Comparison of ENCODE assay signal across 24 cellular contexts in genomic region chr15:58541410-58542087, GRCh38.
"Had no signal": no experiment of that assay in that cellular context is flagged by ENCODE, and none has a peak within 500 bp of the region (broad histone marks: within the 10 kb centered on the region; RNA-seq: fewer than 3 reads in every experiment).

No MANE protein-coding gene starts in this region.

- H3K9me3 Mint-ChIP-seq: activated B cell treated with CpG ODN at 0.5 μM for 24 hours; activated CD4-positive, alpha-beta memory T cell treated with anti-CD3 and anti-CD28 coated beads, Interleukin-2, amount 10 ng/mL, durations not matched to agents 7 days and 5 days; activated naive CD4-positive, alpha-beta T cell treated with anti-CD3 and anti-CD28 coated beads, Interleukin-2, amount 10 ng/mL, durations not matched to agents 7 days and 5 days; activated naive CD8-positive, alpha-beta T cell treated with anti-CD3 and anti-CD28 coated beads, Interleukin-2, amount 10 ng/mL, durations not matched to agents 7 days and 5 days; activated T-cell treated with anti-CD3 and anti-CD28 coated beads, Interleukin-2, amount 50 U/mL, for 72 hours; activated T-helper 2 cell treated with anti-CD3 and anti-CD28 coated beads, Interferon-gamma antibody, Interleukin-2, Interleukin-4, amounts not matched to agents 10 μg/mL and 5 μg/mL and 100 μg/mL, durations not matched to agents 14 hours and 24 hours and 36 hours; IgD-negative memory B cell had no signal

- H3K27ac Mint-ChIP-seq: activated B cell treated with CpG ODN at 0.5 μM for 24 hours; activated CD4-positive, alpha-beta memory T cell treated with anti-CD3 and anti-CD28 coated beads, Interleukin-2, amount 10 ng/mL, durations not matched to agents 7 days and 5 days; activated CD4-positive, alpha-beta T cell treated with anti-CD3 and anti-CD28 coated beads, Interleukin-2, amount 10 ng/mL, durations not matched to agents 24 days and 14 days; activated naive CD8-positive, alpha-beta T cell treated with anti-CD3 and anti-CD28 coated beads, Interleukin-2, amount 10 ng/mL, durations not matched to agents 7 days and 5 days; activated T-cell treated with anti-CD3 and anti-CD28 coated beads, Interleukin-2, amount 50 U/mL, for 72 hours; activated T-helper 2 cell treated with anti-CD3 and anti-CD28 coated beads, Interferon-gamma antibody, Interleukin-2, Interleukin-4, amounts not matched to agents 10 μg/mL and 5 μg/mL and 100 μg/mL, durations not matched to agents 14 hours and 24 hours and 36 hours; IgD-negative memory B cell had no signal

- H3K4me3 Mint-ChIP-seq: activated B cell treated with CpG ODN at 0.5 μM for 24 hours; activated CD4-positive, alpha-beta memory T cell treated with anti-CD3 and anti-CD28 coated beads, Interleukin-2, amount 10 ng/mL, durations not matched to agents 7 days and 5 days; activated CD4-positive, alpha-beta T cell treated with anti-CD3 and anti-CD28 coated beads, Interleukin-2, amount 10 ng/mL, durations not matched to agents 24 days and 14 days; activated naive CD4-positive, alpha-beta T cell treated with anti-CD3 and anti-CD28 coated beads, Interleukin-2, amount 10 ng/mL, durations not matched to agents 7 days and 5 days; activated naive CD8-positive, alpha-beta T cell treated with anti-CD3 and anti-CD28 coated beads, Interleukin-2, amount 10 ng/mL, durations not matched to agents 7 days and 5 days; activated T-cell treated with anti-CD3 and anti-CD28 coated beads, Interleukin-2, amount 50 U/mL, for 72 hours; IgD-negative memory B cell had no signal

- H3K27me3 Mint-ChIP-seq: activated CD4-positive, alpha-beta T cell treated with anti-CD3 and anti-CD28 coated beads, Interleukin-2, amount 10 ng/mL, durations not matched to agents 24 days and 14 days; activated naive CD8-positive, alpha-beta T cell treated with anti-CD3 and anti-CD28 coated beads, Interleukin-2, amount 10 ng/mL, durations not matched to agents 7 days and 5 days; IgD-negative memory B cell had no signal

- DNase-seq: activated B cell treated with CpG ODN at 0.5 μM for 24 hours; activated CD4-positive, alpha-beta memory T cell treated with anti-CD3 and anti-CD28 coated beads, Interleukin-2, amount 10 ng/mL, durations not matched to agents 7 days and 5 days; activated CD4-positive, alpha-beta T cell treated with anti-CD3 and anti-CD28 coated beads for 1 hour; activated CD4-positive, alpha-beta T cell treated with anti-CD3 and anti-CD28 coated beads, Interleukin-2, amount 10 ng/mL, durations not matched to agents 24 days and 14 days; activated gamma-delta T cell treated with Interleukin-2 at 50 U/mL for 16 hours; activated naive CD4-positive, alpha-beta T cell treated with anti-CD3 and anti-CD28 coated beads, Interleukin-2, amount 10 ng/mL, durations not matched to agents 7 days and 5 days; activated naive CD8-positive, alpha-beta T cell treated with anti-CD3 and anti-CD28 coated beads, Interleukin-2, amount 10 ng/mL, durations not matched to agents 7 days and 5 days; activated T-cell treated with anti-CD3 and anti-CD28 coated beads, Interleukin-2, amount 50 U/mL, for 72 hours; aorta; KG1; NCI-H1092; NCI-H1436; NCI-H187; NCI-H2081 treated with DMSO at 0.1 percent for 48 hours; NCI-H446; NCI-H524; PC-3; SHP77 treated with DMSO at 0.1 percent for 48 hours; T-helper 2 cell; T1000 had no signal

- ATAC-seq: activated T-cell treated with anti-CD3 and anti-CD28 coated beads, Interleukin-2, amount 50 U/mL, for 72 hours; PC-3 had no signal

- H3K4me1 Mint-ChIP-seq: activated B cell treated with CpG ODN at 0.5 μM for 24 hours, IgD-negative memory B cell had no signal

- FAIRE-seq: RCC 7860, TTC549 had no signal

- H3K36me3 Mint-ChIP-seq: IgD-negative memory B cell had no signal
